In genomic region chr1:166950156-166950555, GRCh38 we compare ENCODE assay signal across 28 cellular contexts. TPM values are rescaled to one million over a fixed set of nuclear protein-coding genes. Genes with fewer than 3 reads are reported as not detected.
DNase-seq lines count a peak whose midpoint lies in the region; ATAC-seq and TF ChIP-seq lines count a peak whose summit lies in the region.
"Had no signal": no experiment of that assay in that cellular context is flagged by ENCODE, and none has a peak within 500 bp of the region (broad histone marks: within the 10 kb centered on the region; RNA-seq: fewer than 3 reads in every experiment).

No MANE protein-coding gene starts in this region.

- H3K4me1 Mint-ChIP-seq in WTC11 (peaks cover 36% of the 10 kb centered on the region), neural crest cell (peaks cover 83% of the 10 kb centered on the region)

- POLR2A ChIA-PET in WTC11 (lab: Charles Lee) = interaction anchor here (0.6 kb wide), 1 partner anchor 1070 kb away, joined by 3 read pairs; no protein-coding TSS in a partner anchor

- CTCF ChIA-PET in WTC11 (lab: Charles Lee) = no interaction called here

- H3K27ac Mint-ChIP-seq in WTC11 (no peak overlapping the region), neural crest cell (ENCODE audit: unreplicated experiment) (peak overlapping the region; percentile 0)
- H3K27ac Mint-ChIP-seq: activated CD8-positive, alpha-beta T cell treated with anti-CD3 and anti-CD28 coated beads for 36 hours; activated naive CD8-positive, alpha-beta T cell treated with anti-CD3 and anti-CD28 coated beads, Interleukin-2, amount 10 ng/mL, durations not matched to agents 7 days and 5 days; T-helper 1 cell treated with Interleukin-12 subunit alpha and Interleukin-12 subunit beta and Interleukin-4 antibody, amounts not matched to agents 30 μg/mL and 1 μg/mL, for 36 hours had no signal

- H3K36me3 Mint-ChIP-seq in WTC11 (no peaks in the 10 kb centered on the region), neural crest cell (ENCODE audit: low read depth) (peaks cover 7% of the 10 kb centered on the region)

- peaks cover 51% of the 10 kb centered on the region for H3K27me3 Mint-ChIP-seq in WTC11 (ENCODE audit: low read depth)
- no peaks in the 10 kb centered on the region for H3K27me3 Mint-ChIP-seq in neural crest cell (ENCODE audit: low read depth)

- H3K9me3 Mint-ChIP-seq in WTC11 = no peaks in the 10 kb centered on the region
- no peaks in the 10 kb centered on the region for H3K9me3 Mint-ChIP-seq in neural crest cell
- H3K9me3 Mint-ChIP-seq: activated CD8-positive, alpha-beta T cell treated with anti-CD3 and anti-CD28 coated beads for 36 hours; activated naive CD8-positive, alpha-beta T cell treated with anti-CD3 and anti-CD28 coated beads, Interleukin-2, amount 10 ng/mL, durations not matched to agents 7 days and 5 days; T-helper 1 cell treated with Interleukin-12 subunit alpha and Interleukin-12 subunit beta and Interleukin-4 antibody, amounts not matched to agents 30 μg/mL and 1 μg/mL, for 36 hours had no signal

- peak; percentile 38; the same call in 1 of the 2 replicates for ATAC-seq in WTC11
- no peak for ATAC-seq in GM18858 (IDR thresholded peaks at IDR 0.05; ENCODE audit: unreplicated experiment)
- no peak for ATAC-seq in HG03469 (IDR thresholded peaks at IDR 0.05; ENCODE audit: unreplicated experiment)
- ATAC-seq: activated CD8-positive, alpha-beta T cell treated with anti-CD3 and anti-CD28 coated beads for 36 hours; body of pancreas; heart left ventricle; left lung; upper lobe of right lung had no signal

- TF ChIP-seq CTCF in WTC11 (IDR thresholded peaks at IDR 0.05) (no peak), neural crest cell (conservative IDR thresholded peaks at IDR 0.05) (no peak)

- no peak overlapping the region for H3K4me3 Mint-ChIP-seq in WTC11
- H3K4me3 Mint-ChIP-seq in neural crest cell = peak overlapping the region; percentile 56
- H3K4me3 Mint-ChIP-seq: activated CD8-positive, alpha-beta T cell treated with anti-CD3 and anti-CD28 coated beads for 36 hours; activated naive CD8-positive, alpha-beta T cell treated with anti-CD3 and anti-CD28 coated beads, Interleukin-2, amount 10 ng/mL, durations not matched to agents 7 days and 5 days; T-helper 1 cell treated with Interleukin-12 subunit alpha and Interleukin-12 subunit beta and Interleukin-4 antibody, amounts not matched to agents 30 μg/mL and 1 μg/mL, for 36 hours had no signal

- DNase-seq in ELF-1 (ENCODE audit: low read depth, low spot score) (peak; percentile 44), WTC11 (ENCODE audit: low spot score) (peak; percentile 16), iPS DF 19.7 (ENCODE audit: low read depth, low spot score) (peak; percentile 30), neural crest cell (ENCODE audit: low read depth, low spot score) (peak; percentile 33), HCEC 1CT (no peak), NCI-H146 treated with DMSO at 0.1 percent for 48 hours (lab: John Stamatoyannopoulos, UW; ENCODE audit: unreplicated experiment) (no peak)
- DNase-seq: activated CD4-positive, alpha-beta T cell treated with anti-CD3 and anti-CD28 coated beads for 1 hour; activated CD8-positive, alpha-beta T cell treated with anti-CD3 and anti-CD28 coated beads for 36 hours; activated effector memory CD4-positive, alpha-beta T cell treated with Interleukin-2 at 50 U/mL for 16 hours; activated naive CD8-positive, alpha-beta T cell treated with anti-CD3 and anti-CD28 coated beads, Interleukin-2, amount 10 ng/mL, durations not matched to agents 7 days and 5 days; body of pancreas; Calu3; effector CD4-positive, alpha-beta T cell; foreskin fibroblast; heart left ventricle; KG1; left lung; NCI-H1436 treated with DMSO at 0.1 percent for 48 hours; NCI-H226; occipital lobe; RPMI8226; small intestine; stimulated activated CD4-positive, alpha-beta T cell treated with anti-CD3 and anti-CD28 coated beads, Interleukin-2, amount 100 ng/mL, for 24 hours; upper lobe of right lung had no signal

TF ChIP-seq in WTC11, 78 proteins besides CTCF, POLR2A, EP300 and RAD21:
- TF ChIP-seq JAZF1 (CRISPR knock-in tag; IDR thresholded peaks at IDR 0.05) (no peak), RELA (CRISPR knock-in tag; IDR thresholded peaks at IDR 0.05; ENCODE audit: borderline replicate concordance) (no peak), CBFB (CRISPR knock-in tag; IDR thresholded peaks at IDR 0.05; ENCODE audit: low read depth) (no peak), ZMAT4 (CRISPR knock-in tag; IDR thresholded peaks at IDR 0.05) (no peak)

RNA-seq across cellular contexts. Expression of gene ILDR2, which starts 25.2 kb away (rescaled TPM):
- total RNA-seq in WTC11 (2021) (0.89 to 1.8 TPM (median 1.6 TPM) in 3 replicates), neural crest cell (27.4 and 30.3 TPM in 2 replicates)

RNA-seq across cellular contexts. Expression of gene MAEL, which starts 38.9 kb away (rescaled TPM):
- 0.25 to 0.26 TPM in 2 of 3 replicates, not detected in the other for total RNA-seq in WTC11 (2021)
- total RNA-seq in neural crest cell = 0.20 and 0.21 TPM in 2 replicates
- total RNA-seq: activated naive CD8-positive, alpha-beta T cell treated with anti-CD3 and anti-CD28 coated beads, Interleukin-2, amount 10 ng/mL, durations not matched to agents 7 days and 5 days; body of pancreas; Calu3; epithelial cell of proximal tubule; left lung; upper lobe of right lung had no signal

Comparison
In these comparisons a context has a peak if more than half of its experiments do, and no peak if none do; other contexts are left out.
1. DNase-seq: peak in ELF-1 (single experiment), WTC11 (single experiment), iPS DF 19.7 (single experiment) and neural crest cell (single experiment); none in HCEC 1CT (single experiment) and NCI-H146 treated with DMSO at 0.1 percent for 48 hours (single experiment).
2. RNA of gene ILDR2, which starts 25.2 kb away (total RNA-seq): 27.4 to 30.3 TPM in neural crest cell; 0.89 to 1.8 TPM in WTC11; every median in the first group is over 10 times any median in the second.